In the genomic region with DNA sequence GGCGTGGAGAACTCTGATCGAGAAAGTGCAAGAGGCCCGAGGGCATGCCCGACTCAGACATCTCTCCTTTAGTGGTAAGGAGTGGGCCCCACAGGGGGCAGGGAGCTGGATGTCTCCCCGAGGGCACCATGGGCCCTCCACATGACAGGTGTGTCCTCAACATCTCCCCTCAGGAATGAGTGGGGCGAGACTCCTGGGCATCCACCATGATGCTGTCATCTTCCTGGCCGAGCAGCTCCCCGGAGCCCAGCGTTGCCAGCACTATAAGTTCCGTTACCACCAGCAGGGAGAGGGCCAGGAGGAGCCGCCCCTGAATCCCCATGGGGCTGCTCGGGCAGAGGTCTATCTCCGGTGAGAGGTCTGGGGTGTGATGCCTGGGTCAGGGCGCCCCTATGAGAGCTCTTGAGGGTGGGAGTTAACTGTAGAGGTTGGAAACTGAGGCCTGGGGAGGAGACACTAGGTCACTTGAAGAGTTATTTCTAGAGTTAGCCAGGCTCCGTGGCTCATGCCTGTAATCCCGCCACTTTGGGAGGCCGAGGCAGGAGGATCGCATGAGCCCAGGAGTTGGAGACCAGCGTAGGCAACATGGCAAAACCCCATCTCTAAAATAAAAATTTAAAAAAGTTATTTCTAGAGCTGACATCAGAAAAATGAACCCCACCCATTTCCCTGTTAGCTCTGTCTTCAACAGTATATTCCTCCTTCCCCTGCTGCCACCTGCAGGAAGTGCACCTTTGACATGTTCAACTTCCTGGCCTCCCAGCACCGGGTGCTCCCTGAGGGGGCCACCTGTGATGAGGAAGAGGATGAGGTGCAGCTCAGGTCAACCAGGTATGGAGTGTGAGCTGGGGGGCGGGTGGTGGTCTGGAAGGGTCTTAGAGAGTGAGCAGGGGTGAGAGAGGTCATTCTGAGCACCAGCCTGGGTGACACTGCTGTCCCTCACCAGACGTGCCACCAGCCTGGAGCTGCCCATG, we compare ENCODE assay signal across 1 cellular context.
TF ChIP-seq lines count a peak whose summit lies in the region.

No MANE protein-coding gene starts in this region.

TF ChIP-seq in GM12891, 5 proteins besides CTCF, POLR2A, EP300 and RAD21:
- TF ChIP-seq POU2F2 (IDR thresholded peaks at IDR 0.05; ENCODE audit: low read depth, low read length): no peak
- TF ChIP-seq POLR2AphosphoS5 (IDR thresholded peaks at IDR 0.05; ENCODE audit: low read depth, low read length): no peak
